9 cellular contexts compared by ENCODE assay signal in the genomic region with DNA sequence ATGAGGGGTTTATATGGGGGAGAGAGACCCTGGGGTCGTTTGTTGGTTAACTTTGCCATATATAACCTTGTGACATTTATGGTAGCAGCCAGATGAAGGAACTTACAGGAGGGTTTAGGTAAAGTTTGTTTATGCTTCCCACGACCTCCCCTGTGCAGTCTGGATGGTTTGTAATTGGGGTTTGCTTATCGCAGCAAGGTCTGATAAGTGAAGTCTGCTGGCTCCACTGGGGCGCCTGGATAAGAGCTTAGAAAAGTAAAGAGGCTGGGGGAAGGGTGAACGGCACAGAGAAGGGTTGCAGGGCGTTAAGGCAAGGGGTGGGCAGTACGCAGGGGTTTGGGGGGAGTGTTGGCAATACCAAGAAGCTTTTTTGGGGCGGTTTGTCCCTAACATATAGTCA.
"Had no signal": no experiment of that assay in that cellular context is flagged by ENCODE, and none has a peak within 500 bp of the region (broad histone marks: within the 10 kb centered on the region; RNA-seq: fewer than 3 reads in every experiment).

No MANE protein-coding gene starts in this region.

- DNase-seq: activated CD4-positive, alpha-beta T cell treated with anti-CD3 and anti-CD28 coated beads for 1 hour; activated CD4-positive, alpha-beta T cell treated with anti-CD3 and anti-CD28 coated beads, Interleukin-2, amount 50 U/mL, for 4 hours; activated naive CD4-positive, alpha-beta T cell; activated T-cell treated with anti-CD3 and anti-CD28 coated beads for 4 hours; aorta; dermis blood vessel endothelial cell; hippocampal formation; mesendoderm had no signal

- ATAC-seq: stimulated activated effector memory CD8-positive, alpha-beta T cell treated with anti-CD3 and anti-CD28 coated beads, Interleukin-12 subunit alpha, Interleukin-12 subunit beta, amount 100 ng/mL, for 72 hours had no signal

- H3K4me3 Mint-ChIP-seq: stimulated activated effector memory CD8-positive, alpha-beta T cell treated with anti-CD3 and anti-CD28 coated beads, Interleukin-12 subunit alpha, Interleukin-12 subunit beta, amount 100 ng/mL, for 72 hours had no signal

- H3K9me3 Mint-ChIP-seq: stimulated activated effector memory CD8-positive, alpha-beta T cell treated with anti-CD3 and anti-CD28 coated beads, Interleukin-12 subunit alpha, Interleukin-12 subunit beta, amount 100 ng/mL, for 72 hours had no signal

- H3K27ac Mint-ChIP-seq: stimulated activated effector memory CD8-positive, alpha-beta T cell treated with anti-CD3 and anti-CD28 coated beads, Interleukin-12 subunit alpha, Interleukin-12 subunit beta, amount 100 ng/mL, for 72 hours had no signal
